In the genomic region with DNA sequence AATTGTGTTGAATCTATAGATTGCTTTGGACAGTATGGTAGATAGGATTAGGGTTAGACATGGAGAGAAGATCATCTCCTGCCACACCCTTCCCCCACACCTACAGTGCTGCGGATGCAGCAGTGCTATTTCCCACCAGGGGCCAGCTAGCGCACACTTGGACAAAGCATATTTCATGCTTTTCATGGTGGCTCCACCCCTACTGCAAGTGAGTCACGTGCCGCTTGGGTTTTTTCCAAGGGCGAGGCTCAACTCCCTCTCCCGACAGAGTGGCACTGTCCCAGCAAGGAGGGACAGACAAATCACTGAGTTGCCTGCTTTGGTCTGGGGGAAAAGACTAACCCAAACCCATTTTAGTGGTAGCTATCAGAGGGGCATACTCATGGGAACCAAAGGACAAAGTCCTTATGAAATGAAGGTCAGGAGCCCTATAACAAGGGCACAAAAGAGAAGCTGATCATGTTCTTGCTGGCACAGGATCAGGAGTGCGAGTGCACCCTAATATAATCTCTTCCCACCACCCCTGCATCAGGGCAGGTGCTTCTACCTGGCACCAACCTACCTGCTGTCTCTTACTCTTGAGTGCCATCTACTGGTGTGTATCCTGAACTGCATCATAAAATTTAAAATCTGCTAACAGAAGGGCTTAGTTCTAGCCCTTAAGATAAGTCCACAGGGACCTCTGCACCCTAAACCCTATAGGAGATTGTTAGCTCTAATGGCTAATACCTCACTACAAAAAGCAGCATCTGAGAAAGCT, we compare ENCODE assay signal across 8 cellular contexts. TPM values are rescaled to one million over a fixed set of nuclear protein-coding genes. Genes with fewer than 3 reads are reported as not detected.
DNase-seq lines count a peak whose midpoint lies in the region; ATAC-seq and TF ChIP-seq lines count a peak whose summit lies in the region.

No MANE protein-coding gene starts in this region.

- peak; percentile 69 for TF ChIP-seq CTCF in DND-41 (IDR thresholded peaks at IDR 0.05; ENCODE audit: borderline replicate concordance, extremely low read depth, low read length, poor library complexity, severe bottlenecking)

- H3K27ac Mint-ChIP-seq in activated CD4-positive, alpha-beta T cell treated with anti-CD3 and anti-CD28 coated beads, Interleukin-2, amount 10 ng/mL, durations not matched to agents 7 days and 5 days, result no peak overlapping the region

- H4K20me1 ChIP-seq in DND-41 (ENCODE audit: insufficient read depth, low read length), result no peaks in the 10 kb centered on the region

- H3K4me1 ChIP-seq in DND-41 (ENCODE audit: insufficient read depth, low read length), result no peaks in the 10 kb centered on the region

- DNase-seq in A172 (ENCODE audit: low spot score), result peak; percentile 38
- DNase-seq in DND-41, result no peak
- DNase-seq in Jurkat, Clone E6-1 (ENCODE audit: low read depth, low spot score), result peak; percentile 12
- DNase-seq in activated CD4-positive, alpha-beta T cell treated with anti-CD3 and anti-CD28 coated beads, Interleukin-2, amount 10 ng/mL, durations not matched to agents 7 days and 5 days, result peak; percentile 23
- peak; percentile 15 for DNase-seq in iPS DF 19.7 (ENCODE audit: low read depth, low spot score)
- no peak for DNase-seq in activated CD4-positive, CD25-positive, alpha-beta regulatory T cell treated with anti-CD3 and anti-CD28 coated beads, Interleukin-2, amount 50 U/mL, for 72 hours
- DNase-seq in foreskin melanocyte, result no peak

- H3K79me2 ChIP-seq in DND-41 (ENCODE audit: insufficient read depth, low read length), result no peaks in the 10 kb centered on the region

- H2AFZ ChIP-seq in DND-41 (ENCODE audit: low read depth, low read length), result no peak overlapping the region

- H3K9me3 ChIP-seq in DND-41 (ENCODE audit: insufficient read depth, low read length, severe bottlenecking), result no peaks in the 10 kb centered on the region

- H3K4me3 ChIP-seq in DND-41 (ENCODE audit: low read depth in 1 of 2, low read length in 2 of 2), result no peak overlapping the region
- no peak overlapping the region for H3K4me3 ChIP-seq in Jurkat, Clone E6-1 (ENCODE audit: low read length)

- H3K36me3 Mint-ChIP-seq in activated CD4-positive, alpha-beta T cell treated with anti-CD3 and anti-CD28 coated beads, Interleukin-2, amount 10 ng/mL, durations not matched to agents 7 days and 5 days (ENCODE audit: low read depth), result no peaks in the 10 kb centered on the region

- H3K9ac ChIP-seq in DND-41 (ENCODE audit: low read depth, low read length), result no peak overlapping the region

- no peak overlapping the region for H3K4me3 Mint-ChIP-seq in activated CD4-positive, alpha-beta T cell treated with anti-CD3 and anti-CD28 coated beads, Interleukin-2, amount 10 ng/mL, durations not matched to agents 7 days and 5 days

- no peak overlapping the region for H3K4me2 ChIP-seq in DND-41 (ENCODE audit: insufficient read depth, low read length)

- CTCF ChIA-PET in activated CD4-positive, alpha-beta T cell treated with anti-CD3 and anti-CD28 coated beads, Interleukin-2, amount 10 ng/mL, durations not matched to agents 7 days and 5 days (lab: Charles Lee), result interaction anchor here (0.7 to 2.0 kb wide), 6 partner anchors 12 to 193 kb away, joined by 3 to 5 read pairs (median 4); a partner anchor contains a TSS

- H3K27me3 ChIP-seq in DND-41 (ENCODE audit: insufficient read depth, low read length, poor library complexity), result no peaks in the 10 kb centered on the region

- no peaks in the 10 kb centered on the region for H3K9me3 Mint-ChIP-seq in activated CD4-positive, alpha-beta T cell treated with anti-CD3 and anti-CD28 coated beads, Interleukin-2, amount 10 ng/mL, durations not matched to agents 7 days and 5 days

- no peaks in the 10 kb centered on the region for H3K27me3 Mint-ChIP-seq in activated CD4-positive, alpha-beta T cell treated with anti-CD3 and anti-CD28 coated beads, Interleukin-2, amount 10 ng/mL, durations not matched to agents 7 days and 5 days

- H3K4me1 Mint-ChIP-seq in activated CD4-positive, alpha-beta T cell treated with anti-CD3 and anti-CD28 coated beads, Interleukin-2, amount 10 ng/mL, durations not matched to agents 7 days and 5 days, result peaks cover 5% of the 10 kb centered on the region

- no peaks in the 10 kb centered on the region for H3K36me3 ChIP-seq in DND-41 (ENCODE audit: insufficient read depth, low read length)

- ATAC-seq in DND-41 (ENCODE audit: insufficient read depth, low read depth) (no peak; the same call in 2 of the 3 replicates), HG03460 (IDR thresholded peaks at IDR 0.05; ENCODE audit: unreplicated experiment) (no peak)

- H3K27ac ChIP-seq in DND-41 (ENCODE audit: low read length), result no peak overlapping the region

- POLR2A ChIA-PET in activated CD4-positive, alpha-beta T cell treated with anti-CD3 and anti-CD28 coated beads, Interleukin-2, amount 10 ng/mL, durations not matched to agents 7 days and 5 days (lab: Charles Lee), result no interaction called here

RNA-seq across cellular contexts. Expression of a gene that starts 55.1 kb away (rescaled TPM):
- total RNA-seq in A172 (2014; rRNA removed; shearing (Covaris generic)), result not detected in 2 replicates
- polyA plus RNA-seq in Jurkat, Clone E6-1 (2012; ENCODE audit: insufficient read depth, insufficient read length), result 2.0 TPM
- total RNA-seq in activated CD4-positive, alpha-beta T cell treated with anti-CD3 and anti-CD28 coated beads, Interleukin-2, amount 10 ng/mL, durations not matched to agents 7 days and 5 days, result not detected

Comparison
In these comparisons a context has a peak if more than half of its experiments do, and no peak if none do; other contexts are left out.
1. DNase-seq: peak in A172 (single experiment), Jurkat, Clone E6-1 (single experiment), activated CD4-positive, alpha-beta T cell treated with anti-CD3 and anti-CD28 coated beads, Interleukin-2, amount 10 ng/mL, durations not matched to agents 7 days and 5 days (single experiment) and iPS DF 19.7 (single experiment); none in DND-41 (single experiment), activated CD4-positive, CD25-positive, alpha-beta regulatory T cell treated with anti-CD3 and anti-CD28 coated beads, Interleukin-2, amount 50 U/mL, for 72 hours (single experiment) and foreskin melanocyte (single experiment).